In genomic region chr2:37231251-37232130, GRCh38 we compare ENCODE assay signal across 8 cellular contexts. TPM values are rescaled to one million over a fixed set of nuclear protein-coding genes. Genes with fewer than 3 reads are reported as not detected.
DNase-seq lines count a peak whose midpoint lies in the region; ATAC-seq and TF ChIP-seq lines count a peak whose summit lies in the region.

Gene CEBPZ, minus strand, starts transcription at chr2:37231596. Its CDS starts 29 bp downstream, at chr2:37231567.
Gene NDUFAF7, plus strand, starts transcription at chr2:37231658. Its CDS starts 48 bp downstream, at chr2:37231706.

- DNase-seq in ACHN = peak; percentile 98
- peak; percentile 77 for DNase-seq in NCI-H2171 (lab: John Stamatoyannopoulos, UW)
- peak; percentile 93 for DNase-seq in WERI-Rb-1
- peak; percentile 93 to 94 for DNase-seq in cardiac fibroblast (ENCODE audit: low read depth in 2 of 2)
- DNase-seq in inferior parietal cortex (ENCODE audit: extremely low spot score) = peak; percentile 97
- DNase-seq in spleen = peak; percentile 97

- peak; percentile 93 for ATAC-seq in GM18868 (IDR thresholded peaks at IDR 0.05; ENCODE audit: unreplicated experiment)
- peak; percentile 86 for ATAC-seq in HG03103 (IDR thresholded peaks at IDR 0.05; ENCODE audit: low read depth, unreplicated experiment)

- H3K9me3 ChIP-seq in WERI-Rb-1 (ENCODE audit: severe bottlenecking) = no peaks in the 10 kb centered on the region
- H3K9me3 ChIP-seq in spleen = no peaks in the 10 kb centered on the region

- in situ Hi-C loops in ACHN (cut with HindIII; ENCODE audit: low pct_ligation_motif_present, low pct_unique_long_range_greater_than_20kb, low sequenced_read_pairs) = no loop called here

- peak; percentile 11 to 69 (median 56) for TF ChIP-seq POLR2A in spleen (IDR thresholded peaks at IDR 0.05)

- TF ChIP-seq CTCF in WERI-Rb-1 (IDR thresholded peaks at IDR 0.05; ENCODE audit: low read depth, low read length) (no peak), cardiac fibroblast (IDR thresholded peaks at IDR 0.05; ENCODE audit: low read depth, low read length) (no peak), spleen (IDR thresholded peaks at IDR 0.05 in 8 of 11, conservative IDR thresholded peaks at IDR 0.05 in 3 of 11) (peak in 2 of 11 experiments; percentile 26 to 27)

- H3K27me3 ChIP-seq in WERI-Rb-1 (ENCODE audit: insufficient read depth, low read depth, severe bottlenecking) (no peaks in the 10 kb centered on the region), spleen (replicated peaks in 1 of 7) (no peaks in the 10 kb centered on the region)

- H3K4me3 ChIP-seq in WERI-Rb-1 (ENCODE audit: low read depth, low read length) (peak within 1 kb of the TSS; percentile 89), cardiac fibroblast (replicated peaks in 1 of 2; ENCODE audit: low read depth in 2 of 2, low read length in 2 of 2) (peak within 1 kb of the TSS; percentile 92 to 98), spleen (peak within 1 kb of the TSS; percentile 68 to 90 (median 77))

- H3K27ac ChIP-seq in WERI-Rb-1 = peak within 1 kb of the TSS; percentile 88
- peak within 1 kb of the TSS; percentile 83 to 98 (median 94) for H3K27ac ChIP-seq in spleen

- WGBS in spleen, 5 donors = 0 to 1% (median 0%) methylated on average over 52 to 73 of the region's 73 CpGs

- intact Hi-C loops in spleen (cut with DNase I; ENCODE audit: low total_unique reads) = no loop called here

- H3K36me3 ChIP-seq in WERI-Rb-1 (peaks cover 49% of the 10 kb centered on the region), spleen (peaks cover 0 to 46% (median 22%) of the 10 kb centered on the region in 6 donors)

- H3K4me1 ChIP-seq in spleen = peaks cover 25 to 77% (median 56%) of the 10 kb centered on the region in 6 donors

RNA-seq across cellular contexts. Expression of gene CEBPZ, which starts in this region (rescaled TPM):
- 10 to 100 TPM; 34.8 to 54.0 (median 43.9) TPM for total RNA-seq in spleen
- polyA plus RNA-seq in spleen = 10 to 100 TPM; 50.4 to 54.8 (median 54.2) TPM

RNA-seq across cellular contexts. Expression of gene NDUFAF7, which starts in this region (rescaled TPM):
- 10 to 100 TPM; 14.3 to 27.2 (median 23.0) TPM for total RNA-seq in spleen
- 10 to 100 TPM; 11.4 to 19.4 (median 11.6) TPM for polyA plus RNA-seq in spleen

Comparison
In these comparisons a context has a peak if more than half of its experiments do, and no peak if none do; other contexts are left out.
1. Peak in every context shown above with its lines: DNase-seq, ATAC-seq, H3K4me3 ChIP-seq and H3K27ac ChIP-seq.